Comparison of ENCODE assay signal across 8 cellular contexts in the genomic region with DNA sequence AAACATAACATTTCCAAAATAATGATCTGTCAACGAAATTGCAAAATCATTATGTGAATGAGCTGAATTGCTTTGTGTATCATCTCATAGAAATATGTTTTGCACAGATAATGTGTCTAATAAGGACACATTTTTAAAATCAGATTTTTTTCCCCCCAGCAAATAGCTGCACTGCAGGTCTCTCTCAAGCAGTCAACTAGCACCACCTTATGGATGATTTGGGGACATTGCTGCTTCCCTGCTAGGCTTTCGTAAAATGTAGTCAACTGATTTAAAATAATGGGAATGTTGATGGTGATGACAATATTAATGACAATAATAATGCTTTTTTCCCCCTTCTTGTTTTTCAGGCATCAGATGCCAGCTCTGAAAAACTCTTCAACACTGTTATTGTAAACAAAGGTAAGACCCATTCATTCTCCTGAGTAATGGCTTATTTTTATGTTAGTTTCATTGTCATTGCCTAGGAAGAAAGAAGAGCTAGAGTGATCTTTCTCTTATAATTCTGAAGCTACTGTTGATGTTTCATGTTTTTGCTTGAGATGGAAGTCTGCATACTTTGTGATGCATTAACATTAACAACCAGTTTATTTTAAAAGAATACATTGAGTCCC.
DNase-seq lines count a peak whose midpoint lies in the region; ATAC-seq, FAIRE-seq and TF ChIP-seq lines count a peak whose summit lies in the region.

No MANE protein-coding gene starts in this region.

- POLR2A ChIA-PET in Caco-2 (lab: Charles Lee): no interaction called here

- no peak overlapping the region for H3K27ac Mint-ChIP-seq in Caco-2 (ENCODE audit: unreplicated experiment)

- TF ChIP-seq CTCF in Caco-2 (IDR thresholded peaks at IDR 0.05; ENCODE audit: insufficient read depth in 1 of 2, low read depth in 1 of 2, low read length in 1 of 2, severe bottlenecking in 1 of 2, unreplicated experiment in 1 of 2) (peak; percentile 76 to 87), HFF-Myc (IDR thresholded peaks at IDR 0.05; ENCODE audit: low read depth, low read length, missing control alignments) (peak; percentile 79)

- peaks cover 3% of the 10 kb centered on the region; the same call in 1 of the 2 replicates for H3K36me3 ChIP-seq in Caco-2 (ENCODE audit: control insufficient read depth, insufficient read depth, low read length)
- no peaks in the 10 kb centered on the region for H3K36me3 ChIP-seq in mesendoderm (ENCODE audit: control insufficient read depth, insufficient read depth, low read length)

- H3K23ac ChIP-seq in mesendoderm (ENCODE audit: low read length): no peak overlapping the region

- peaks cover 6% of the 10 kb centered on the region for H3K4me1 Mint-ChIP-seq in Caco-2 (ENCODE audit: low read depth, unreplicated experiment)

- H3K79me1 ChIP-seq in mesendoderm (ENCODE audit: low read length): no peaks in the 10 kb centered on the region

- no peak overlapping the region for H2BK120ac ChIP-seq in mesendoderm (ENCODE audit: low read depth, low read length)

- peaks cover 8% of the 10 kb centered on the region; the same call in 1 of the 2 replicates for H3K4me1 ChIP-seq in Caco-2
- H3K4me1 ChIP-seq in mesendoderm (ENCODE audit: control insufficient read depth, low read depth, low read length): peaks cover 2% of the 10 kb centered on the region

- H2AK5ac ChIP-seq in mesendoderm (ENCODE audit: low read length): no peak overlapping the region

- CTCF ChIA-PET in Caco-2 (lab: Charles Lee): interaction anchor here (1.0 to 1.5 kb wide), 3 partner anchors 102 to 656 kb away, joined by 3 to 6 read pairs (median 3); no protein-coding TSS in a partner anchor

- no peak overlapping the region for H3K9ac ChIP-seq in mesendoderm (ENCODE audit: low read length)

- intact Hi-C loops in Caco-2 (cut with micrococcal nuclease; ENCODE audit: unreplicated experiment): loop anchor here (1.0 to 10.0 kb wide), 8 partner anchors 126 to 656 kb away; no protein-coding TSS in a partner anchor

- no peak overlapping the region for H3K4me3 Mint-ChIP-seq in Caco-2 (ENCODE audit: unreplicated experiment)

- no peak for ATAC-seq in GM18517 (IDR thresholded peaks at IDR 0.05; ENCODE audit: unreplicated experiment)
- ATAC-seq in GM18870 (IDR thresholded peaks at IDR 0.05; ENCODE audit: unreplicated experiment): no peak

- no peak overlapping the region for H2BK15ac ChIP-seq in mesendoderm (replicated peaks; ENCODE audit: low read depth)

- H3K56ac ChIP-seq in mesendoderm (ENCODE audit: low read length): no peak overlapping the region

- WGBS in mesendoderm (ENCODE audit: extremely low coverage, insufficient coverage, low lambda C conversion rate): no CpG with 5 or more reads among the region's 2 CpGs

- H3K4me3 ChIP-seq in Caco-2 (ENCODE audit: low read depth, low read length) (no peak overlapping the region), HFF-Myc (replicated peaks; ENCODE audit: low read depth, low read length) (no peak overlapping the region), mesendoderm (ENCODE audit: low read length) (no peak overlapping the region)

- no peak overlapping the region for H4K5ac ChIP-seq in mesendoderm (ENCODE audit: low read length)

- no TSS peak for BruUV-seq in Caco-2 (replicated peaks; lab: Mats Ljungman, UMichigan)

- no peak overlapping the region for H3K4ac ChIP-seq in mesendoderm (ENCODE audit: low read depth, low read length)

- no peak overlapping the region for H3K27ac ChIP-seq in mesendoderm (ENCODE audit: low read depth, low read length)

- peak; percentile 71 for FAIRE-seq in colon (lab: Jason Lieb, UNC)

- H3K36me3 Mint-ChIP-seq in Caco-2 (ENCODE audit: insufficient read depth, unreplicated experiment): peaks cover 5% of the 10 kb centered on the region

- H3K4me2 ChIP-seq in mesendoderm (ENCODE audit: low read length): no peak overlapping the region

- no peaks in the 10 kb centered on the region for H3K27me3 ChIP-seq in Caco-2 (replicated peaks; ENCODE audit: control insufficient read depth, insufficient read depth, low read length)
- H3K27me3 ChIP-seq in mesendoderm (ENCODE audit: insufficient read depth, low read length, poor library complexity): no peaks in the 10 kb centered on the region

- DNase-seq in Caco-2 (peak in 1 of 2 experiments; percentile 63), HFF-Myc (ENCODE audit: extremely low read depth, low read depth) (no peak), NCI-H748 (lab: John Stamatoyannopoulos, UW; ENCODE audit: unreplicated experiment) (peak; percentile 80), mesendoderm (peak; percentile 61), SHP77 treated with DMSO at 0.1 percent for 48 hours (lab: John Stamatoyannopoulos, UW) (no peak)

- H3K9me3 Mint-ChIP-seq in Caco-2 (ENCODE audit: unreplicated experiment): no peaks in the 10 kb centered on the region

- no peak overlapping the region for H3K18ac ChIP-seq in mesendoderm (ENCODE audit: low read length)

- no peaks in the 10 kb centered on the region for H3K27me3 Mint-ChIP-seq in Caco-2 (ENCODE audit: insufficient read depth, unreplicated experiment)

- H4K8ac ChIP-seq in mesendoderm (ENCODE audit: low read depth, low read length): no peak overlapping the region

- no peaks in the 10 kb centered on the region for H3K9me3 ChIP-seq in Caco-2

- no peak overlapping the region for H2BK5ac ChIP-seq in mesendoderm (ENCODE audit: low read length)

- peaks cover 25% of the 10 kb centered on the region for H3K79me2 ChIP-seq in mesendoderm (ENCODE audit: control insufficient read depth, insufficient read depth, low read length)

Comparison
In these comparisons a context has a peak if more than half of its experiments do, and no peak if none do; other contexts are left out.
1. DNase-seq: peak in NCI-H748 (single experiment) and mesendoderm (single experiment); none in HFF-Myc (single experiment) and SHP77 treated with DMSO at 0.1 percent for 48 hours (single experiment).